ENCODE assay signal across 13 cellular contexts in the genomic region with DNA sequence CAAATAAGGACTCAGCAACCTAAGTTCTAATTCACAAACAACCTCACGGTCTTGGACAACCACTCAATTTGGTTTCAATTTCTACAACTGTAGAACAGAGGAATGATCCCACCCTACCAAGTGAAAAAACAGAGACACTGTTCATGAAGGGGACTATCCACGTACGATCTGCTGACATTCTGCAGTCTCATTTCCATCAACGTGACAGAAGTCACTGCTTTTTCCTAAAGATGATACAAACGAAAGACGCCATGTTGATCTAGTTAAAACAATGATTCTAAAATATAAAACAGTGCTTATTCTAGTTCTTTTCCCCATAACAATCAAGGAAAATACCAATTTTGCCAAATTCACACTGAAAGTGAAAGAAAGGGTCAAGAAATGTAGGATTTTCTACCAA. TPM values are rescaled to one million over a fixed set of nuclear protein-coding genes. Genes with fewer than 3 reads are reported as not detected.
DNase-seq lines count a peak whose midpoint lies in the region; ATAC-seq and TF ChIP-seq lines count a peak whose summit lies in the region.
"Had no signal": no experiment of that assay in that cellular context is flagged by ENCODE, and none has a peak within 500 bp of the region (broad histone marks: within the 10 kb centered on the region; RNA-seq: fewer than 3 reads in every experiment).

No MANE protein-coding gene starts in this region.

- H3K27me3 Mint-ChIP-seq in MCF 10A (ENCODE audit: insufficient read depth, unreplicated experiment) = no peaks in the 10 kb centered on the region
- no peaks in the 10 kb centered on the region for H3K27me3 Mint-ChIP-seq in nephron progenitor cell (ENCODE audit: low read depth, poor library complexity)
- H3K27me3 Mint-ChIP-seq in type B pancreatic cell = no peaks in the 10 kb centered on the region
- H3K27me3 Mint-ChIP-seq: IgD-negative memory B cell had no signal

- intact Hi-C loops in heart right ventricle (cut with DNase I) = loop anchor here in 3 of 10 donors (5.0 kb wide), 1 partner anchor 39 kb away; the partner anchor contains the start of gene CORO1C (in 3 of the 3)
- intact Hi-C loops in cardiac septum (cut with DNase I) = loop anchor here (5.0 to 10.0 kb wide), 2 partner anchors 94 to 162 kb away; partner anchors contain the start of gene SSH1
- intact Hi-C loops in MCF 10A (cut with micrococcal nuclease) = no loop called here
- intact Hi-C loops in mucosa of descending colon (cut with DNase I, micrococcal nuclease) = no loop called here

- peaks cover 42% of the 10 kb centered on the region for H3K36me3 Mint-ChIP-seq in MCF 10A (ENCODE audit: insufficient read depth, unreplicated experiment)
- peaks cover 34% of the 10 kb centered on the region for H3K36me3 Mint-ChIP-seq in nephron progenitor cell (ENCODE audit: low read depth)
- peaks cover 15% of the 10 kb centered on the region for H3K36me3 Mint-ChIP-seq in type B pancreatic cell

- H3K36me3 ChIP-seq in heart right ventricle (peaks cover 0 to 19% (median 0%) of the 10 kb centered on the region in 9 donors), mucosa of descending colon (ENCODE audit: low read depth) (peaks cover 4% of the 10 kb centered on the region)

- H3K9me3 Mint-ChIP-seq in MCF 10A (ENCODE audit: unreplicated experiment) (no peaks in the 10 kb centered on the region), nephron progenitor cell (no peaks in the 10 kb centered on the region), type B pancreatic cell (no peaks in the 10 kb centered on the region)
- H3K9me3 Mint-ChIP-seq: IgD-negative memory B cell had no signal

- H3K4me3 Mint-ChIP-seq in MCF 10A (ENCODE audit: unreplicated experiment) (no peak overlapping the region), nephron progenitor cell (no peak overlapping the region), type B pancreatic cell (no peak overlapping the region)

- H3K4me1 Mint-ChIP-seq in MCF 10A (ENCODE audit: insufficient read depth, unreplicated experiment) = peaks cover 62% of the 10 kb centered on the region
- peaks cover 61% of the 10 kb centered on the region for H3K4me1 Mint-ChIP-seq in nephron progenitor cell
- peaks cover 64% of the 10 kb centered on the region for H3K4me1 Mint-ChIP-seq in type B pancreatic cell (ENCODE audit: unreplicated experiment)

- peak overlapping the region in 9 of 10 donors; percentile 89 to 98 (median 94) for H3K27ac ChIP-seq in heart right ventricle
- H3K27ac ChIP-seq: C4-2B had no signal

- no TSS peak for BruUV-seq in MCF 10A (replicated peaks; lab: Mats Ljungman, UMichigan)

- H3K9me3 ChIP-seq in heart right ventricle = no peaks in the 10 kb centered on the region
- H3K9me3 ChIP-seq in mucosa of descending colon = no peaks in the 10 kb centered on the region

- TF ChIP-seq CTCF in heart right ventricle (IDR thresholded peaks at IDR 0.05) (no peak), MCF 10A (IDR thresholded peaks at IDR 0.05; ENCODE audit: unreplicated experiment) (no peak), nephron progenitor cell (IDR thresholded peaks at IDR 0.05) (no peak), type B pancreatic cell (conservative IDR thresholded peaks at IDR 0.05) (no peak), mucosa of descending colon (IDR thresholded peaks at IDR 0.05) (no peak)

- H3K27ac Mint-ChIP-seq in MCF 10A (ENCODE audit: low read depth, unreplicated experiment) (peak overlapping the region; percentile 98), nephron progenitor cell (peak overlapping the region; percentile 71), type B pancreatic cell (peak overlapping the region; percentile 98)

- no peak for ATAC-seq in heart right ventricle
- no peak for ATAC-seq in HG02642 (IDR thresholded peaks at IDR 0.05; ENCODE audit: poor library complexity, unreplicated experiment)
- no peak for ATAC-seq in mucosa of descending colon
- ATAC-seq: sciatic nerve had no signal

- WGBS in heart right ventricle, 2 donors = 70 to 82% methylated on average over 6 of the region's 6 CpGs

- DNase-seq in heart right ventricle (no peak), cardiac septum (ENCODE audit: low spot score) (no peak), MCF 10A (ENCODE audit: unreplicated experiment) (no peak), nephron progenitor cell (no peak), type B pancreatic cell (ENCODE audit: extremely low spot score, unreplicated experiment) (no peak), cerebellar cortex (ENCODE audit: low spot score) (no peak), mucosa of descending colon (no peak)
- DNase-seq: SIG-M5; stimulated activated CD8-positive, alpha-beta memory T cell treated with anti-CD3 and anti-CD28 coated beads, Interleukin-4, amount 100 ng/mL, for 48 hours had no signal

- no peak overlapping the region for H3K4me3 ChIP-seq in heart right ventricle
- H3K4me3 ChIP-seq in mucosa of descending colon = no peak overlapping the region

- H3K27me3 ChIP-seq in heart right ventricle = no peaks in the 10 kb centered on the region

- CTCF ChIA-PET in MCF 10A (lab: Yijun Ruan, JAX) = interaction anchor here (0.5 to 5.8 kb wide), 4 partner anchors 27 to 111 kb away, joined by 3 to 49 read pairs (median 11); no protein-coding TSS in a partner anchor

- H3K4me1 ChIP-seq in heart right ventricle = peaks cover 27 to 95% (median 83%) of the 10 kb centered on the region in 9 donors
- peaks cover 26% of the 10 kb centered on the region for H3K4me1 ChIP-seq in mucosa of descending colon (ENCODE audit: low read depth)

- POLR2A ChIA-PET in MCF 10A (lab: Yijun Ruan, JAX) = interaction anchor here (2.2 to 11.5 kb wide), 6 partner anchors 8 to 132 kb away, joined by 6 to 179 read pairs (median 52); partner anchors contain the start of genes CORO1C, ISCU and SART3

RNA-seq across cellular contexts. Expression of gene CORO1C, which starts 38.1 kb away (rescaled TPM):
- total RNA-seq in heart right ventricle (10 to 100 TPM; 50.2 to 88.6 (median 59.1) TPM), cardiac septum (74.7 TPM), MCF 10A (2022) (130 and 141 TPM in 2 replicates), type B pancreatic cell (ENCODE audit: low replicate concordance) (87.9 and 103 TPM in 2 replicates), mucosa of descending colon (100 to 1,000 TPM in 2 of 3 donors, 10 to 100 TPM in 1; 80.5 to 328 (median 123) TPM)
- 10 to 100 TPM; 25.5 to 34.5 TPM for polyA plus RNA-seq in heart right ventricle

RNA-seq across cellular contexts. Expression of gene SELPLG, which starts 59.5 kb away (rescaled TPM):
- 10 to 100 TPM in 1 of 10 donors, 1 to 10 TPM in 9; 1.5 to 17.6 (median 2.4) TPM for total RNA-seq in heart right ventricle
- polyA plus RNA-seq in heart right ventricle = 1 to 10 TPM in 1 of 2 donors, under 1 TPM in 1; 0.88 to 3.9 TPM
- 3.1 TPM for total RNA-seq in cardiac septum
- 0.86 and 1.2 TPM in 2 replicates for total RNA-seq in MCF 10A (2022)
- total RNA-seq in type B pancreatic cell (ENCODE audit: low replicate concordance) = 0.31 and 0.48 TPM in 2 replicates
- 1 to 10 TPM; 3.3 to 6.5 (median 6.0) TPM for total RNA-seq in mucosa of descending colon
